15 cellular contexts compared by ENCODE assay signal in genomic region chr12:75656650-75657049, GRCh38.
DNase-seq lines count a peak whose midpoint lies in the region; ATAC-seq, FAIRE-seq and TF ChIP-seq lines count a peak whose summit lies in the region.
"Had no signal": no experiment of that assay in that cellular context is flagged by ENCODE, and none has a peak within 500 bp of the region (broad histone marks: within the 10 kb centered on the region; RNA-seq: fewer than 3 reads in every experiment).

No MANE protein-coding gene starts in this region.

- no peak overlapping the region for H3K9ac ChIP-seq in DND-41 (ENCODE audit: low read depth, low read length)
- no peak overlapping the region for H3K9ac ChIP-seq in H1 (replicated peaks in 1 of 4; ENCODE audit: extremely low read depth in 1 of 4, low read depth in 3 of 4, low read length in 3 of 4)

- H4K20me1 ChIP-seq in DND-41 (ENCODE audit: insufficient read depth, low read length) (no peaks in the 10 kb centered on the region), H1 (replicated peaks in 1 of 2; ENCODE audit: control insufficient read depth in 1 of 2, insufficient read depth in 2 of 2, low read length in 2 of 2) (no peaks in the 10 kb centered on the region)

- H3K4ac ChIP-seq in H1 (replicated peaks; ENCODE audit: insufficient read length, low read depth, low read length): no peak overlapping the region

- no peak for FAIRE-seq in H1 (lab: Jason Lieb, UNC)

- peaks cover 23% of the 10 kb centered on the region for H3K27me3 Mint-ChIP-seq in stimulated activated naive CD8-positive, alpha-beta T cell treated with anti-CD3 and anti-CD28 coated beads, Interleukin-15, amount 100 ng/mL, for 72 hours
- peaks cover 21% of the 10 kb centered on the region for H3K27me3 Mint-ChIP-seq in T-helper 2 cell treated with Interferon-gamma antibody and Interleukin-4, amounts not matched to agents 5 μg/mL and 100 μg/mL, for 36 hours (ENCODE audit: low read depth)
- H3K27me3 Mint-ChIP-seq: effector memory CD8-positive, alpha-beta T cell had no signal

- H2AFZ ChIP-seq in DND-41 (ENCODE audit: low read depth, low read length) (peak overlapping the region; percentile 31; the same call in 1 of the 2 replicates), H1 (ENCODE audit: low read length) (no peak overlapping the region)

- H3K36me3 ChIP-seq in DND-41 (ENCODE audit: insufficient read depth, low read length) (no peaks in the 10 kb centered on the region), H1 (ENCODE audit: control insufficient read depth in 2 of 4, insufficient read depth in 4 of 4, low read length in 3 of 4) (no peaks in the 10 kb centered on the region)
- H3K36me3 ChIP-seq: upper lobe of right lung had no signal

- H3K56ac ChIP-seq in H1 (replicated peaks; ENCODE audit: insufficient read length, low read depth, low read length): no peak overlapping the region

- H2BK15ac ChIP-seq in H1 (ENCODE audit: low read length): no peak overlapping the region

- H4K91ac ChIP-seq in H1 (replicated peaks; ENCODE audit: insufficient read length, low read length): peak overlapping the region; percentile 11

- H3K79me2 ChIP-seq in DND-41 (ENCODE audit: insufficient read depth, low read length) (no peaks in the 10 kb centered on the region), H1 (ENCODE audit: control insufficient read depth in 1 of 2, insufficient read depth in 2 of 2, low read length in 2 of 2) (no peaks in the 10 kb centered on the region)

- TF ChIP-seq POLR2A in H1 (IDR thresholded peaks at IDR 0.05; ENCODE audit: control extremely low read depth in 1 of 2, low read depth in 2 of 2, low read length in 2 of 2): no peak

- H3K9me3 Mint-ChIP-seq in stimulated activated naive CD8-positive, alpha-beta T cell treated with anti-CD3 and anti-CD28 coated beads, Interleukin-15, amount 100 ng/mL, for 72 hours: no peaks in the 10 kb centered on the region
- H3K9me3 Mint-ChIP-seq in T-helper 2 cell treated with Interferon-gamma antibody and Interleukin-4, amounts not matched to agents 5 μg/mL and 100 μg/mL, for 36 hours: no peaks in the 10 kb centered on the region
- H3K9me3 Mint-ChIP-seq: activated B cell treated with CpG ODN at 0.5 μM for 24 hours; effector memory CD8-positive, alpha-beta T cell had no signal

- H3K27ac ChIP-seq in DND-41 (ENCODE audit: low read length): no peak overlapping the region
- H3K27ac ChIP-seq in H1 (ENCODE audit: low read depth, low read length): no peak overlapping the region
- H3K27ac ChIP-seq: upper lobe of right lung had no signal

- H3K14ac ChIP-seq in H1 (ENCODE audit: insufficient read length): no peak overlapping the region

- H3K36me3 Mint-ChIP-seq in T-helper 2 cell treated with Interferon-gamma antibody and Interleukin-4, amounts not matched to agents 5 μg/mL and 100 μg/mL, for 36 hours (ENCODE audit: low read depth): peaks cover 6% of the 10 kb centered on the region

- H3K4me1 ChIP-seq in DND-41 (ENCODE audit: insufficient read depth, low read length) (peaks cover 3% of the 10 kb centered on the region), H1 (replicated peaks in 1 of 4; ENCODE audit: control insufficient read depth in 3 of 4, insufficient read depth in 4 of 4, low read length in 3 of 4) (no peaks in the 10 kb centered on the region)
- H3K4me1 ChIP-seq: upper lobe of right lung had no signal

- no peaks in the 10 kb centered on the region for H3K27me3 ChIP-seq in DND-41 (ENCODE audit: insufficient read depth, low read length, poor library complexity)
- no peaks in the 10 kb centered on the region; a peak in 1 of 7 replicates for H3K27me3 ChIP-seq in H1 (replicated peaks in 1 of 4; ENCODE audit: control insufficient read depth in 3 of 4, extremely low read depth in 1 of 4, insufficient read depth in 3 of 4, low read length in 3 of 4)
- H3K27me3 ChIP-seq: upper lobe of right lung had no signal

- H3K4me1 Mint-ChIP-seq in stimulated activated naive CD8-positive, alpha-beta T cell treated with anti-CD3 and anti-CD28 coated beads, Interleukin-15, amount 100 ng/mL, for 72 hours: peaks cover 13% of the 10 kb centered on the region
- peaks cover 35% of the 10 kb centered on the region for H3K4me1 Mint-ChIP-seq in T-helper 2 cell treated with Interferon-gamma antibody and Interleukin-4, amounts not matched to agents 5 μg/mL and 100 μg/mL, for 36 hours (ENCODE audit: low read depth)
- H3K4me1 Mint-ChIP-seq: activated B cell treated with CpG ODN at 0.5 μM for 24 hours had no signal

- H2BK120ac ChIP-seq in H1 (replicated peaks; ENCODE audit: low read depth, low read length): no peak overlapping the region

- no peak overlapping the region for H4K5ac ChIP-seq in H1 (ENCODE audit: insufficient read length, low read depth, low read length)

- H3K4me3 ChIP-seq in DND-41 (ENCODE audit: low read depth in 1 of 2, low read length in 2 of 2): no peak overlapping the region
- no peak overlapping the region for H3K4me3 ChIP-seq in H1 (ENCODE audit: extremely low read depth in 1 of 4, insufficient read depth in 2 of 4, low read depth in 3 of 4, low read length in 4 of 4)
- H3K4me3 ChIP-seq: upper lobe of right lung had no signal

- no peak for TF ChIP-seq EP300 in H1 (IDR thresholded peaks at IDR 0.05; ENCODE audit: borderline replicate concordance in 1 of 2, low read depth in 2 of 2, low read length in 2 of 2)

- H3K23me2 ChIP-seq in H1 (ENCODE audit: low read depth, low read length): no peaks in the 10 kb centered on the region

- H2BK20ac ChIP-seq in H1 (ENCODE audit: low read length): no peak overlapping the region

- 100% methylated on average over 1 of the region's 1 CpG; no CpG with 5 or more reads in 1 of the 2 experiments for WGBS in H1 (ENCODE audit: extremely low coverage in 1 of 2, insufficient coverage in 1 of 2, insufficient read length in 1 of 2, insufficient replicate concordance in 2 of 2, low coverage in 1 of 2, low lambda C conversion rate in 2 of 2, missing lambda C conversion rate in 1 of 2), 2 experiments

- H3K18ac ChIP-seq in H1 (ENCODE audit: extremely low read depth, low read length): no peak overlapping the region

- DNase-seq in DND-41: no peak
- peak; percentile 99 for DNase-seq in NCI-H226
- DNase-seq in H1 (ENCODE audit: low read depth in 1 of 2, low spot score in 2 of 2): no peak
- peak; percentile 82 for DNase-seq in myocyte (ENCODE audit: low read depth)
- DNase-seq in stimulated activated naive CD8-positive, alpha-beta T cell treated with anti-CD3 and anti-CD28 coated beads, Interleukin-15, amount 100 ng/mL, for 72 hours: no peak
- no peak for DNase-seq in T-helper 2 cell treated with Interferon-gamma antibody and Interleukin-4, amounts not matched to agents 5 μg/mL and 100 μg/mL, for 36 hours (ENCODE audit: low spot score)
- DNase-seq: activated B cell treated with CpG ODN at 0.5 μM for 24 hours; activated effector memory CD4-positive, alpha-beta T cell treated with Interleukin-2 at 50 U/mL for 16 hours; effector memory CD8-positive, alpha-beta T cell; NCI-H187 treated with DMSO at 0.1 percent for 48 hours; OCI-M1; posterior cingulate gyrus; upper lobe of right lung had no signal

- H4K8ac ChIP-seq in H1 (ENCODE audit: extremely low read depth, insufficient read depth, low read length): no peak overlapping the region

- no peaks in the 10 kb centered on the region for H3K79me1 ChIP-seq in H1 (ENCODE audit: low read depth, low read length)

- ATAC-seq in DND-41 (ENCODE audit: insufficient read depth, low read depth): no peak
- ATAC-seq in stimulated activated naive CD8-positive, alpha-beta T cell treated with anti-CD3 and anti-CD28 coated beads, Interleukin-15, amount 100 ng/mL, for 72 hours: no peak
- ATAC-seq in HG03460 (IDR thresholded peaks at IDR 0.05; ENCODE audit: unreplicated experiment): no peak
- ATAC-seq in HG02973 (IDR thresholded peaks at IDR 0.05; ENCODE audit: unreplicated experiment): no peak
- ATAC-seq: effector memory CD8-positive, alpha-beta T cell; upper lobe of right lung had no signal

- POLR2A ChIA-PET in H1 (lab: Charles Lee; ENCODE audit: partially characterized antibody): no interaction called here

- TF ChIP-seq CTCF in DND-41 (IDR thresholded peaks at IDR 0.05; ENCODE audit: borderline replicate concordance, extremely low read depth, low read length, poor library complexity, severe bottlenecking) (no peak), H1 (IDR thresholded peaks at IDR 0.05; ENCODE audit: control extremely low read depth in 1 of 3, insufficient read depth in 1 of 3, low read depth in 1 of 3, low read length in 3 of 3) (no peak)

- H3K9me3 ChIP-seq in DND-41 (ENCODE audit: insufficient read depth, low read length, severe bottlenecking) (no peaks in the 10 kb centered on the region), H1 (ENCODE audit: insufficient read depth in 2 of 2, low read depth in 1 of 2, low read length in 1 of 2) (no peaks in the 10 kb centered on the region)
- H3K9me3 ChIP-seq: upper lobe of right lung had no signal

- H3K4me3 Mint-ChIP-seq in stimulated activated naive CD8-positive, alpha-beta T cell treated with anti-CD3 and anti-CD28 coated beads, Interleukin-15, amount 100 ng/mL, for 72 hours: no peak overlapping the region
- no peak overlapping the region for H3K4me3 Mint-ChIP-seq in T-helper 2 cell treated with Interferon-gamma antibody and Interleukin-4, amounts not matched to agents 5 μg/mL and 100 μg/mL, for 36 hours
- H3K4me3 Mint-ChIP-seq: activated B cell treated with CpG ODN at 0.5 μM for 24 hours; effector memory CD8-positive, alpha-beta T cell had no signal

- CTCF ChIA-PET in H1 (lab: Charles Lee; ENCODE audit: partially characterized antibody): interaction anchor here (0.6 kb wide), 1 partner anchor 941 kb away, joined by 3 read pairs; no protein-coding TSS in a partner anchor

- H2BK12ac ChIP-seq in H1 (ENCODE audit: low read depth, low read length): no peak overlapping the region

- no peak overlapping the region for H3K23ac ChIP-seq in H1 (ENCODE audit: insufficient read length)

- H2BK5ac ChIP-seq in H1 (ENCODE audit: low read depth, low read length): no peak overlapping the region

- no peak overlapping the region for H2AK5ac ChIP-seq in H1 (ENCODE audit: low read depth, low read length)

- no peak for TF ChIP-seq RAD21 in H1 (IDR thresholded peaks at IDR 0.05 in 1 of 2, conservative IDR thresholded peaks at IDR 0.05 in 1 of 2; ENCODE audit: low read depth in 2 of 2, low read length in 2 of 2)

- no peak overlapping the region for H3K27ac Mint-ChIP-seq in stimulated activated naive CD8-positive, alpha-beta T cell treated with anti-CD3 and anti-CD28 coated beads, Interleukin-15, amount 100 ng/mL, for 72 hours
- no peak overlapping the region for H3K27ac Mint-ChIP-seq in T-helper 2 cell treated with Interferon-gamma antibody and Interleukin-4, amounts not matched to agents 5 μg/mL and 100 μg/mL, for 36 hours
- H3K27ac Mint-ChIP-seq: activated B cell treated with CpG ODN at 0.5 μM for 24 hours; effector memory CD8-positive, alpha-beta T cell had no signal

- H3K4me2 ChIP-seq in DND-41 (ENCODE audit: insufficient read depth, low read length) (no peak overlapping the region), H1 (ENCODE audit: insufficient read depth in 1 of 2, low read depth in 2 of 2, low read length in 2 of 2) (no peak overlapping the region)

TF ChIP-seq in H1, 55 proteins besides CTCF, POLR2A, EP300 and RAD21 (continues in another document):
- TF ChIP-seq RFX5 (IDR thresholded peaks at IDR 0.05; ENCODE audit: borderline replicate concordance, low read depth, low read length) (no peak), POU5F1 (IDR thresholded peaks at IDR 0.05; ENCODE audit: low read depth, low read length) (no peak), EGR1 (IDR thresholded peaks at IDR 0.05; ENCODE audit: borderline replicate concordance, low read depth, low read length) (no peak)

Comparison
In these comparisons a context has a peak if more than half of its experiments do, and no peak if none do; other contexts are left out.
1. DNase-seq: peak in NCI-H226 (single experiment) and myocyte (single experiment); none in DND-41 (single experiment), H1 (0 of 2), stimulated activated naive CD8-positive, alpha-beta T cell treated with anti-CD3 and anti-CD28 coated beads, Interleukin-15, amount 100 ng/mL, for 72 hours (0 of 2) and T-helper 2 cell treated with Interferon-gamma antibody and Interleukin-4, amounts not matched to agents 5 μg/mL and 100 μg/mL, for 36 hours (single experiment).